ENCODE assay signal across 24 cellular contexts in the genomic region with DNA sequence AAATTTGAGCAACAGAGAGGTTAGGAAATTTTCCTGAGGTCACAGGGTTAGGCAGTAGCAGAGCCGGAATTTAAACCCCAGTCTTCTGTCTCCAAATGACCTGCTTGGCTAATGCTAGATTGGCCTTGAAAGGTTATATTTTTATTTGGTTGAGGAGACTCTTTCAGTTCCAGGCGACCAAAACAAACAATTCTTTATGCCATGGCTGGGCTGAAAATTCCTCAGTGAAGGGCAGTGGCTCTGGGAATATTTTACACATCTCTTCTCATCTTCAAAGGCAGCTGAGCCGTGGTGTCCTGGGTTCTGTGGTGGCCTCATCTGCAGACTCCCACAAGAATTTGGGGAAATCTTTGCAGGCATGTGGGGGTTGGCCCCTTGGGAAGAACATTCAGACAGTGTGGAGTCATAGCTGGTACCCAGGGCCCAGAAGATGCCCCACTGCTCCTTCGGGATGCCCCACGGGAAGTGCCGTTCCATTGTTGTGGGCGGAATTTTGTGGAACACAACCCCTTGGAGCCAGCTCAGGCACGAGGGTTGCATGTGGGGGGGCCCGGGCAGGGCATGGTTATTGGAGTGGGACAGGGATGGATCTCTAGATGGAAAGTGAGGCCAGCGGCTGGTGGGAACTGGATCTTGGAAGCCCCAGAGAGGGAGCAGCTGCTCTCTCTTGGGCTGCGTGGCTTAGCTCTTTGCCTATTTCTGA.
"Had no signal": no experiment of that assay in that cellular context is flagged by ENCODE, and none has a peak within 500 bp of the region (broad histone marks: within the 10 kb centered on the region; RNA-seq: fewer than 3 reads in every experiment).

No MANE protein-coding gene starts in this region.

- H3K4me1 ChIP-seq: gastrocnemius medialis, left lung, parathyroid adenoma, right lobe of liver, stomach, vagina had no signal

- DNase-seq: cortex of kidney; foreskin fibroblast; gastrocnemius medialis; head of caudate nucleus; left cardiac atrium; mesenchymal stem cell; midbrain; natural killer cell; stimulated activated CD4-positive, alpha-beta T cell treated with anti-CD3 and anti-CD28 coated beads, Interleukin-12 subunit alpha, Interleukin-12 subunit beta, amount 100 ng/mL, for 4 hours; stimulated activated CD4-positive, alpha-beta T cell treated with anti-CD3 and anti-CD28 coated beads, Interleukin-1b, Interleukin-23, amount 100 ng/mL, for 48 hours; stimulated activated CD4-positive, alpha-beta T cell treated with anti-CD3 and anti-CD28 coated beads, Interleukin-4, amount 100 ng/mL, for 1 hour; stimulated activated CD8-positive, alpha-beta memory T cell treated with anti-CD3 and anti-CD28 coated beads, Interleukin-4, amount 100 ng/mL, for 48 hours; stimulated activated naive CD4-positive, alpha-beta T cell treated with Interleukin-2 at 50 U/mL for 16 hours; stomach; trophoblast cell had no signal

- H3K36me3 Mint-ChIP-seq: natural killer cell had no signal

- H3K27me3 Mint-ChIP-seq: progenitor cell of endocrine pancreas had no signal

- H2AFZ ChIP-seq: parathyroid adenoma had no signal

- ATAC-seq: gastrocnemius medialis, left cardiac atrium, left lung had no signal

- H3K27me3 ChIP-seq: gastrocnemius medialis, left lung, right lobe of liver, stomach, thyroid gland, vagina had no signal

- H3K4me3 ChIP-seq: gastrocnemius medialis, left lung, right lobe of liver, smooth muscle cell, stomach, thyroid gland, vagina had no signal

- H3K27ac ChIP-seq: epithelial cell of prostate, gastrocnemius medialis, left lung, neutrophil, parathyroid adenoma, right lobe of liver, stomach, thyroid gland, vagina had no signal

- H3K27ac Mint-ChIP-seq: natural killer cell, progenitor cell of endocrine pancreas had no signal

- H3K79me2 ChIP-seq: parathyroid adenoma had no signal

- H3K9ac ChIP-seq: parathyroid adenoma had no signal

- H3K9me3 Mint-ChIP-seq: natural killer cell had no signal

- H3K9me3 ChIP-seq: gastrocnemius medialis, left lung, neutrophil, right lobe of liver, stomach, thyroid gland, vagina had no signal

- H3K4me2 ChIP-seq: smooth muscle cell had no signal

- H3K36me3 ChIP-seq: gastrocnemius medialis, left lung, neutrophil, right lobe of liver, stomach, thyroid gland, vagina had no signal

- H3K4me3 Mint-ChIP-seq: natural killer cell had no signal
